ENCODE assay signal across 8 cellular contexts in genomic region chr5:67165524-67166459, GRCh38. TPM values are rescaled to one million over a fixed set of nuclear protein-coding genes. Genes with fewer than 3 reads are reported as not detected.
DNase-seq lines count a peak whose midpoint lies in the region; ATAC-seq and TF ChIP-seq lines count a peak whose summit lies in the region.

No MANE protein-coding gene starts in this region.

- POLR2A ChIA-PET in activated CD8-positive, alpha-beta T cell treated with anti-CD3 and anti-CD28 coated beads, Interleukin-2, amount 10 ng/mL, durations not matched to agents 7 days and 5 days (lab: Charles Lee): interaction anchor here (0.6 to 7.5 kb wide), 14 partner anchors 10 to 1863 kb away, joined by 3 to 177 read pairs (median 4); partner anchors contain the start of gene CD180

- no peaks in the 10 kb centered on the region for H3K79me2 ChIP-seq in Karpas-422 (ENCODE audit: low read length)

- H3K4me3 Mint-ChIP-seq in activated CD8-positive, alpha-beta T cell treated with anti-CD3 and anti-CD28 coated beads, Interleukin-2, amount 10 ng/mL, durations not matched to agents 7 days and 5 days: peak overlapping the region; percentile 90
- H3K4me3 Mint-ChIP-seq in memory B cell: peak overlapping the region; percentile 84

- H3K4me2 ChIP-seq in Karpas-422 (ENCODE audit: low read depth, low read length, poor library complexity, severe bottlenecking): peak overlapping the region; percentile 85

- no peaks in the 10 kb centered on the region for H3K9me2 ChIP-seq in Karpas-422 (replicated peaks; ENCODE audit: insufficient read depth, low read length)

- peak; percentile 97 for DNase-seq in Karpas-422
- DNase-seq in activated CD8-positive, alpha-beta T cell treated with anti-CD3 and anti-CD28 coated beads, Interleukin-2, amount 10 ng/mL, durations not matched to agents 7 days and 5 days: peak; percentile 94
- DNase-seq in effector CD4-positive, alpha-beta T cell: peak; percentile 69
- DNase-seq in memory B cell (ENCODE audit: low spot score in 2 of 2): peak; percentile 75 to 77
- peak; percentile 65 to 71 (median 66) for DNase-seq in stimulated activated CD4-positive, alpha-beta T cell treated with anti-CD3 and anti-CD28 coated beads, TNF-alpha, amount 100 ng/mL, for 48 hours (ENCODE audit: low read depth in 3 of 3)
- no peak for DNase-seq in cerebellar nuclear complex (lab: John Stamatoyannopoulos, UW)

- peaks cover 59% of the 10 kb centered on the region for H3K36me3 Mint-ChIP-seq in activated CD8-positive, alpha-beta T cell treated with anti-CD3 and anti-CD28 coated beads, Interleukin-2, amount 10 ng/mL, durations not matched to agents 7 days and 5 days (ENCODE audit: low read depth)
- H3K36me3 Mint-ChIP-seq in memory B cell: no peaks in the 10 kb centered on the region

- H4K20me1 ChIP-seq in Karpas-422 (ENCODE audit: insufficient read depth, low read depth, low read length): no peaks in the 10 kb centered on the region

- peak overlapping the region; percentile 88 for H3K9ac ChIP-seq in Karpas-422 (ENCODE audit: low read length)

- peaks cover 67% of the 10 kb centered on the region for H3K4me1 Mint-ChIP-seq in activated CD8-positive, alpha-beta T cell treated with anti-CD3 and anti-CD28 coated beads, Interleukin-2, amount 10 ng/mL, durations not matched to agents 7 days and 5 days (ENCODE audit: low read depth)
- peaks cover 12% of the 10 kb centered on the region for H3K4me1 Mint-ChIP-seq in memory B cell

- H3K27ac Mint-ChIP-seq in activated CD8-positive, alpha-beta T cell treated with anti-CD3 and anti-CD28 coated beads, Interleukin-2, amount 10 ng/mL, durations not matched to agents 7 days and 5 days: peak overlapping the region; percentile 99
- H3K27ac Mint-ChIP-seq in memory B cell: peak overlapping the region; percentile 88

- H3K27me3 Mint-ChIP-seq in activated CD8-positive, alpha-beta T cell treated with anti-CD3 and anti-CD28 coated beads, Interleukin-2, amount 10 ng/mL, durations not matched to agents 7 days and 5 days (ENCODE audit: low read depth): no peaks in the 10 kb centered on the region
- H3K27me3 Mint-ChIP-seq in memory B cell: no peaks in the 10 kb centered on the region

- H3K4me3 ChIP-seq in Karpas-422 (ENCODE audit: low read length): peak overlapping the region; percentile 66

- no peak overlapping the region for H3K27ac ChIP-seq in C4-2B
- peak overlapping the region; percentile 84 for H3K27ac ChIP-seq in Karpas-422 (ENCODE audit: low read length)

- no peaks in the 10 kb centered on the region for H3K36me3 ChIP-seq in Karpas-422 (ENCODE audit: insufficient read depth, low read length)

- H2AFZ ChIP-seq in Karpas-422 (ENCODE audit: low read length): peak overlapping the region; percentile 89

- ATAC-seq in GM21447 (IDR thresholded peaks at IDR 0.05; ENCODE audit: unreplicated experiment) (peak; percentile 92), memory B cell (ENCODE audit: low read depth) (peak; percentile 91)
- ATAC-seq in activated CD8-positive, alpha-beta T cell treated with anti-CD3 and anti-CD28 coated beads, Interleukin-2, amount 10 ng/mL, durations not matched to agents 7 days and 5 days: peak; percentile 88

- CTCF ChIA-PET in activated CD8-positive, alpha-beta T cell treated with anti-CD3 and anti-CD28 coated beads, Interleukin-2, amount 10 ng/mL, durations not matched to agents 7 days and 5 days (lab: Charles Lee): interaction anchor here (0.6 to 18.0 kb wide), 14 partner anchors 10 to 324 kb away, joined by 3 to 441 read pairs (median 5); no protein-coding TSS in a partner anchor

- no peaks in the 10 kb centered on the region for H3K9me3 ChIP-seq in Karpas-422 (ENCODE audit: low read length)

- H3K9me3 Mint-ChIP-seq in activated CD8-positive, alpha-beta T cell treated with anti-CD3 and anti-CD28 coated beads, Interleukin-2, amount 10 ng/mL, durations not matched to agents 7 days and 5 days (ENCODE audit: insufficient read depth): no peaks in the 10 kb centered on the region
- no peaks in the 10 kb centered on the region for H3K9me3 Mint-ChIP-seq in memory B cell

- TF ChIP-seq CTCF in C4-2B (conservative IDR thresholded peaks at IDR 0.05): peak; percentile 35

- H3K4me1 ChIP-seq in Karpas-422 (ENCODE audit: low read length): peaks cover 32% of the 10 kb centered on the region

- H3K27me3 ChIP-seq in Karpas-422 (ENCODE audit: low read length): no peaks in the 10 kb centered on the region

RNA-seq across cellular contexts. Expression of gene CD180, which starts 30.8 kb away (rescaled TPM):
- 38.0 and 90.7 TPM in 2 replicates for total RNA-seq in Karpas-422 (2014; rRNA removed; shearing (Covaris generic); ENCODE audit: low replicate concordance)
- total RNA-seq in activated CD8-positive, alpha-beta T cell treated with anti-CD3 and anti-CD28 coated beads, Interleukin-2, amount 10 ng/mL, durations not matched to agents 7 days and 5 days: not detected

Comparison
In these comparisons a context has a peak if more than half of its experiments do, and no peak if none do; other contexts are left out.
1. DNase-seq: peak in Karpas-422 (single experiment), activated CD8-positive, alpha-beta T cell treated with anti-CD3 and anti-CD28 coated beads, Interleukin-2, amount 10 ng/mL, durations not matched to agents 7 days and 5 days (single experiment), effector CD4-positive, alpha-beta T cell (single experiment), memory B cell (2 of 2) and stimulated activated CD4-positive, alpha-beta T cell treated with anti-CD3 and anti-CD28 coated beads, TNF-alpha, amount 100 ng/mL, for 48 hours (3 of 3); none in cerebellar nuclear complex (0 of 2).
2. RNA of gene CD180, which starts 30.8 kb away (total RNA-seq): 38.0 to 90.7 TPM in Karpas-422; not detected in activated CD8-positive, alpha-beta T cell treated with anti-CD3 and anti-CD28 coated beads, Interleukin-2, amount 10 ng/mL, durations not matched to agents 7 days and 5 days; every median in the first group is over 10 times any median in the second.
3. Peak in every context shown above with its lines, with median percentiles within 50 percentile points of each other: ATAC-seq.